22 cellular contexts compared by ENCODE assay signal in the genomic region with DNA sequence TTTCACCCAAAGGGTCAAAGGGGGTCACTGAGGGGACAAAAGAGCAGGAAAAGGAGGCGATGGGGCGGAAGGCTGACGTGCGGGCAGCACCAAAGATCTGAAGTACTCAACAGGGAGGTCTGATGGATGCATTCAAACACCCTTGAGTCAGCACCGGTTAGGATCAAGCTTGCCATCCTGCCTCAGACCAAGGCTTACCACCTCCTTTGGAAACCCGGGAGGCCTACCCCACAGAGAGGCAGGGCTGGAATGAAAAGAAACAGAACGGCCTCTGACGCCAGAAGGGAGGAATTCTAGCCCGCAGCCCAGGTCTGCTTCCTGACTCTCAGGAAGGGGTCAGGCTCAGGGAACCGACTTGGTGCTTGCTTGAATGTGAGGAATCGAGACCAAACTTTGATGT.
DNase-seq lines count a peak whose midpoint lies in the region; ATAC-seq, FAIRE-seq and TF ChIP-seq lines count a peak whose summit lies in the region.
"Had no signal": no experiment of that assay in that cellular context is flagged by ENCODE, and none has a peak within 500 bp of the region (broad histone marks: within the 10 kb centered on the region; RNA-seq: fewer than 3 reads in every experiment).

No MANE protein-coding gene starts in this region.

- H3K27me3 Mint-ChIP-seq in astrocyte (ENCODE audit: low read depth, unreplicated experiment) (no peaks in the 10 kb centered on the region), type B pancreatic cell (peaks cover 60% of the 10 kb centered on the region)
- H3K27me3 Mint-ChIP-seq: activated B cell treated with CpG ODN at 0.5 μM for 24 hours had no signal

- H3K79me2 ChIP-seq in astrocyte (ENCODE audit: insufficient read depth, low read length) = peaks cover 4% of the 10 kb centered on the region
- H3K79me2 ChIP-seq in hepatocyte = no peaks in the 10 kb centered on the region

- H3K4me3 Mint-ChIP-seq in astrocyte (ENCODE audit: unreplicated experiment) = peak overlapping the region; percentile 4
- H3K4me3 Mint-ChIP-seq in type B pancreatic cell = no peak overlapping the region
- H3K4me3 Mint-ChIP-seq: activated B cell treated with CpG ODN at 0.5 μM for 24 hours; HFFc6; natural killer cell; T-helper 1 cell treated with Interleukin-12 subunit alpha and Interleukin-12 subunit beta and Interleukin-4 antibody, amounts not matched to agents 30 μg/mL and 1 μg/mL, for 36 hours had no signal

- peaks cover 77% of the 10 kb centered on the region for H3K4me1 ChIP-seq in HUES48 (ENCODE audit: control insufficient read depth, insufficient read depth, low read length)
- peaks cover 61% of the 10 kb centered on the region for H3K4me1 ChIP-seq in astrocyte (ENCODE audit: insufficient read depth, low read length)
- H3K4me1 ChIP-seq in hepatocyte (ENCODE audit: insufficient read depth) = peaks cover 7% of the 10 kb centered on the region
- H3K4me1 ChIP-seq: gastrocnemius medialis, stomach, uterus had no signal

- H3K9me2 ChIP-seq in hepatocyte (replicated peaks; ENCODE audit: insufficient read depth) = no peaks in the 10 kb centered on the region

- H4K20me1 ChIP-seq in astrocyte (ENCODE audit: insufficient read depth, low read length) (no peaks in the 10 kb centered on the region), hepatocyte (ENCODE audit: insufficient read depth, poor library complexity, severe bottlenecking) (no peaks in the 10 kb centered on the region)

- no peaks in the 10 kb centered on the region for H3K9me3 ChIP-seq in HUES48 (ENCODE audit: control insufficient read depth, insufficient read depth, low read length)
- H3K9me3 ChIP-seq in astrocyte (ENCODE audit: insufficient read depth, low read depth, low read length) = no peaks in the 10 kb centered on the region
- no peaks in the 10 kb centered on the region for H3K9me3 ChIP-seq in hepatocyte (ENCODE audit: low read depth)
- H3K9me3 ChIP-seq: gastrocnemius medialis, stomach, uterus had no signal

- H3K27ac Mint-ChIP-seq in astrocyte (ENCODE audit: unreplicated experiment) (peak overlapping the region; percentile 97), type B pancreatic cell (no peak overlapping the region)
- H3K27ac Mint-ChIP-seq: activated B cell treated with CpG ODN at 0.5 μM for 24 hours; activated T-helper 2 cell treated with anti-CD3 and anti-CD28 coated beads, Interferon-gamma antibody, Interleukin-2, Interleukin-4, amounts not matched to agents 10 μg/mL and 5 μg/mL and 100 μg/mL, durations not matched to agents 14 hours and 24 hours and 36 hours; HFFc6; natural killer cell; T-helper 1 cell treated with Interleukin-12 subunit alpha and Interleukin-12 subunit beta and Interleukin-4 antibody, amounts not matched to agents 30 μg/mL and 1 μg/mL, for 36 hours had no signal

- H3K4me2 ChIP-seq in astrocyte (ENCODE audit: low read length) (peak overlapping the region; percentile 10), hepatocyte (no peak overlapping the region)

- H3K4me3 ChIP-seq in HUES48 (ENCODE audit: low read depth, low read length) (no peak overlapping the region; the same call in 1 of the 2 replicates), astrocyte (ENCODE audit: insufficient read depth, low read depth, low read length) (no peak overlapping the region), hepatocyte (no peak overlapping the region)
- H3K4me3 ChIP-seq: gastrocnemius medialis, lung, stomach, uterus had no signal

- peak; percentile 32 for FAIRE-seq in astrocyte (lab: Jason Lieb, UNC)
- FAIRE-seq: islet of Langerhans had no signal

- H3K36me3 Mint-ChIP-seq in astrocyte (ENCODE audit: low read depth, unreplicated experiment) = peaks cover 11% of the 10 kb centered on the region
- H3K36me3 Mint-ChIP-seq in type B pancreatic cell = no peaks in the 10 kb centered on the region
- H3K36me3 Mint-ChIP-seq: IgD-negative memory B cell, natural killer cell had no signal

- H2AFZ ChIP-seq in astrocyte (ENCODE audit: low read depth, low read length) = no peak overlapping the region
- no peak overlapping the region for H2AFZ ChIP-seq in hepatocyte

- H3K4me1 Mint-ChIP-seq in astrocyte (ENCODE audit: low read depth, unreplicated experiment) (peaks cover 61% of the 10 kb centered on the region), type B pancreatic cell (ENCODE audit: unreplicated experiment) (peaks cover 43% of the 10 kb centered on the region)
- H3K4me1 Mint-ChIP-seq: activated B cell treated with CpG ODN at 0.5 μM for 24 hours, IgD-negative memory B cell, natural killer cell had no signal

- peak; percentile 70 for DNase-seq in astrocyte (ENCODE audit: low read depth)
- DNase-seq in hepatocyte (ENCODE audit: low spot score) = peak; percentile 28
- peak; percentile 64 for DNase-seq in non-pigmented ciliary epithelial cell (ENCODE audit: low read depth)
- DNase-seq in type B pancreatic cell (ENCODE audit: extremely low spot score, unreplicated experiment) = no peak
- DNase-seq in COLO668 (lab: John Stamatoyannopoulos, UW; ENCODE audit: unreplicated experiment) = no peak
- DNase-seq: activated B cell treated with CpG ODN at 0.5 μM for 24 hours; activated CD8-positive, alpha-beta memory T cell treated with anti-CD3 and anti-CD28 coated beads for 24 hours; gastrocnemius medialis; HFFc6; natural killer cell; NCI-H2029 treated with DMSO at 0.1 percent for 48 hours; stomach; uterus had no signal

- ATAC-seq in GM19328 (IDR thresholded peaks at IDR 0.05; ENCODE audit: unreplicated experiment) (no peak), HG02870 (IDR thresholded peaks at IDR 0.05; ENCODE audit: unreplicated experiment) (no peak)
- ATAC-seq: gastrocnemius medialis, natural killer cell, Right ventricle myocardium inferior had no signal

- 45% methylated on average over 11 of the region's 11 CpGs for WGBS in hepatocyte (ENCODE audit: low lambda C conversion rate, missing lambda C conversion rate)

- H3K9me3 Mint-ChIP-seq in astrocyte (ENCODE audit: unreplicated experiment) = peaks cover 2% of the 10 kb centered on the region
- no peaks in the 10 kb centered on the region for H3K9me3 Mint-ChIP-seq in type B pancreatic cell
- H3K9me3 Mint-ChIP-seq: activated B cell treated with CpG ODN at 0.5 μM for 24 hours; activated T-helper 2 cell treated with anti-CD3 and anti-CD28 coated beads, Interferon-gamma antibody, Interleukin-2, Interleukin-4, amounts not matched to agents 10 μg/mL and 5 μg/mL and 100 μg/mL, durations not matched to agents 14 hours and 24 hours and 36 hours; HFFc6; T-helper 1 cell treated with Interleukin-12 subunit alpha and Interleukin-12 subunit beta and Interleukin-4 antibody, amounts not matched to agents 30 μg/mL and 1 μg/mL, for 36 hours had no signal

- TF ChIP-seq CTCF in astrocyte (IDR thresholded peaks at IDR 0.05; ENCODE audit: insufficient read depth, low read depth, low read length) (no peak), hepatocyte (IDR thresholded peaks at IDR 0.05; ENCODE audit: poor library complexity) (no peak), type B pancreatic cell (conservative IDR thresholded peaks at IDR 0.05) (no peak)

- H3K9ac ChIP-seq in HUES48 (ENCODE audit: low read depth, low read length) (no peak overlapping the region), astrocyte (ENCODE audit: low read length) (peak overlapping the region; percentile 35)

- H3K27ac ChIP-seq in HUES48 (ENCODE audit: low read depth, low read length) = peak overlapping the region; percentile 93
- peak overlapping the region; percentile 84 for H3K27ac ChIP-seq in astrocyte (ENCODE audit: low read depth, low read length)
- H3K27ac ChIP-seq in hepatocyte = peak overlapping the region; percentile 22
- H3K27ac ChIP-seq: gastrocnemius medialis, stomach, uterus had no signal

- H3K27me3 ChIP-seq in HUES48 (ENCODE audit: control insufficient read depth, insufficient read depth, low read length) (peaks cover 89% of the 10 kb centered on the region), astrocyte (ENCODE audit: insufficient read depth, low read length) (peaks cover 7% of the 10 kb centered on the region), hepatocyte (no peaks in the 10 kb centered on the region)
- H3K27me3 ChIP-seq: gastrocnemius medialis, stomach, uterus had no signal

- H3K36me3 ChIP-seq in HUES48 (ENCODE audit: control insufficient read depth, insufficient read depth, low read length) (no peaks in the 10 kb centered on the region), astrocyte (ENCODE audit: insufficient read depth, low read length) (no peaks in the 10 kb centered on the region), hepatocyte (replicated peaks; ENCODE audit: insufficient read depth, low read depth) (no peaks in the 10 kb centered on the region)
- H3K36me3 ChIP-seq: gastrocnemius medialis, stomach, uterus had no signal

Comparison
In these comparisons a context has a peak if more than half of its experiments do, and no peak if none do; other contexts are left out.
1. H3K27ac ChIP-seq: peak in every context shown above with its lines; median percentile 93 in HUES48; 84 in astrocyte; 22 in hepatocyte.
2. DNase-seq: peak in astrocyte (single experiment), hepatocyte (single experiment) and non-pigmented ciliary epithelial cell (single experiment); none in type B pancreatic cell (single experiment) and COLO668 (single experiment).